In the genomic region with DNA sequence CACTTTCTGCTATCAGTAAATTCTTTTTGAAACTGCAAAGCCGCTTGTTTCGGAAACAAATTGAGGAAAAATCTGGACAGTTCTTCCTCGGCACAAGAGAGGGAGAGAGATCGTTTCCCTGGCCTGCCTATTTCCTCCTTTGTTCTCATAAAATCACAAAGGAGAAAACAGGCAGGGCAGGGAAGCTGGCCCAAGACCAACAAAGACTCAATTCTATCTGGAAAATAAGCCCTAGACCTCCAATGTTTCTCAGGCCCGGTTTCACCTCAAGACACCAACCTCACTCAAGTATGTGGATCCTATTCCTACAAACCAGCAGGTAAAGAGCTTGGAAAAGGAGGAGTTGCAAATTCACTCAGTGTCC, we compare ENCODE assay signal across 8 cellular contexts. TPM values are rescaled to one million over a fixed set of nuclear protein-coding genes. Genes with fewer than 3 reads are reported as not detected.
DNase-seq lines count a peak whose midpoint lies in the region; ATAC-seq, FAIRE-seq and TF ChIP-seq lines count a peak whose summit lies in the region.

No MANE protein-coding gene starts in this region.

- no peak for ATAC-seq in A549

- H3K4me3 ChIP-seq in A549: no peak overlapping the region
- no peak overlapping the region for H3K4me3 ChIP-seq in fibroblast of pulmonary artery (replicated peaks; ENCODE audit: low read depth, low read length)
- no peak overlapping the region for H3K4me3 ChIP-seq in parathyroid adenoma (ENCODE audit: low read depth, low read length)

- no peaks in the 10 kb centered on the region for H3K27me3 ChIP-seq in parathyroid adenoma (ENCODE audit: control insufficient read depth, insufficient read depth, low read length)

- H3K4me2 ChIP-seq in A549 (peak overlapping the region; percentile 23; the same call in 1 of the 3 replicates), parathyroid adenoma (ENCODE audit: low read length) (no peak overlapping the region)

- no peak for TF ChIP-seq CTCF in A549 (IDR thresholded peaks at IDR 0.05)
- TF ChIP-seq CTCF in fibroblast of pulmonary artery (IDR thresholded peaks at IDR 0.05; ENCODE audit: low read length, missing control alignments): no peak
- no peak for TF ChIP-seq CTCF in parathyroid adenoma (IDR thresholded peaks at IDR 0.05)

- H3K4me1 ChIP-seq in A549: peaks cover 40% of the 10 kb centered on the region; the same call in 2 of the 3 replicates
- peaks cover 6% of the 10 kb centered on the region for H3K4me1 ChIP-seq in parathyroid adenoma

- CTCF ChIA-PET in A549 (lab: Yijun Ruan, JAX): interaction anchor here (0.6 kb wide), 1 partner anchor 1207 kb away, joined by 3 read pairs; no protein-coding TSS in a partner anchor

- H3K79me2 ChIP-seq in parathyroid adenoma: peaks cover 17% of the 10 kb centered on the region

- TF ChIP-seq EP300 in A549 (IDR thresholded peaks at IDR 0.05): no peak

- no peak overlapping the region for H2AFZ ChIP-seq in parathyroid adenoma

- H3K9ac ChIP-seq in parathyroid adenoma: no peak overlapping the region

- DNase-seq in A549 (ENCODE audit: low read depth in 1 of 2, low spot score in 1 of 2) (no peak), NCI-H69 (lab: John Stamatoyannopoulos, UW) (peak; percentile 36), fibroblast of pulmonary artery (ENCODE audit: low read depth) (peak; percentile 38), activated gamma-delta T cell (lab: John Stamatoyannopoulos, UW) (no peak), T-helper 1 cell (no peak), islet precursor cell (no peak)
- DNase-seq in activated CD4-positive, CD25-positive, alpha-beta regulatory T cell treated with anti-CD3 and anti-CD28 coated beads, Interleukin-2, amount 50 U/mL, for 72 hours: no peak

- H3K27ac ChIP-seq in A549: peak overlapping the region in 1 of 2 experiments; percentile 6; a peak in 1 of 6 replicates
- peak overlapping the region; percentile 8 for H3K27ac ChIP-seq in parathyroid adenoma

- FAIRE-seq in A549 (lab: Jason Lieb, UNC): no peak

- WGBS in A549 (ENCODE audit: missing lambda C conversion rate): 75% methylated on average over 5 of the region's 5 CpGs

- no peak for TF ChIP-seq RAD21 in A549 (conservative IDR thresholded peaks at IDR 0.05 in 1 of 2, IDR thresholded peaks at IDR 0.05 in 1 of 2)

- TF ChIP-seq POLR2A in A549 (IDR thresholded peaks at IDR 0.05; ENCODE audit: low read length): no peak

- no peaks in the 10 kb centered on the region for H3K36me3 ChIP-seq in parathyroid adenoma (ENCODE audit: control insufficient read depth, insufficient read depth, low read length)

- H3K9me3 ChIP-seq in A549: no peaks in the 10 kb centered on the region
- no peaks in the 10 kb centered on the region for H3K9me3 ChIP-seq in parathyroid adenoma (ENCODE audit: control insufficient read depth, low read length)

- POLR2A ChIA-PET in A549 (lab: Yijun Ruan, JAX): no interaction called here

TF ChIP-seq in A549, 52 proteins besides CTCF, POLR2A, EP300 and RAD21:
- no peak for TF ChIP-seq TFCP2L1 (CRISPR knock-in tag; IDR thresholded peaks at IDR 0.05)
- TF ChIP-seq, protein P1, sequence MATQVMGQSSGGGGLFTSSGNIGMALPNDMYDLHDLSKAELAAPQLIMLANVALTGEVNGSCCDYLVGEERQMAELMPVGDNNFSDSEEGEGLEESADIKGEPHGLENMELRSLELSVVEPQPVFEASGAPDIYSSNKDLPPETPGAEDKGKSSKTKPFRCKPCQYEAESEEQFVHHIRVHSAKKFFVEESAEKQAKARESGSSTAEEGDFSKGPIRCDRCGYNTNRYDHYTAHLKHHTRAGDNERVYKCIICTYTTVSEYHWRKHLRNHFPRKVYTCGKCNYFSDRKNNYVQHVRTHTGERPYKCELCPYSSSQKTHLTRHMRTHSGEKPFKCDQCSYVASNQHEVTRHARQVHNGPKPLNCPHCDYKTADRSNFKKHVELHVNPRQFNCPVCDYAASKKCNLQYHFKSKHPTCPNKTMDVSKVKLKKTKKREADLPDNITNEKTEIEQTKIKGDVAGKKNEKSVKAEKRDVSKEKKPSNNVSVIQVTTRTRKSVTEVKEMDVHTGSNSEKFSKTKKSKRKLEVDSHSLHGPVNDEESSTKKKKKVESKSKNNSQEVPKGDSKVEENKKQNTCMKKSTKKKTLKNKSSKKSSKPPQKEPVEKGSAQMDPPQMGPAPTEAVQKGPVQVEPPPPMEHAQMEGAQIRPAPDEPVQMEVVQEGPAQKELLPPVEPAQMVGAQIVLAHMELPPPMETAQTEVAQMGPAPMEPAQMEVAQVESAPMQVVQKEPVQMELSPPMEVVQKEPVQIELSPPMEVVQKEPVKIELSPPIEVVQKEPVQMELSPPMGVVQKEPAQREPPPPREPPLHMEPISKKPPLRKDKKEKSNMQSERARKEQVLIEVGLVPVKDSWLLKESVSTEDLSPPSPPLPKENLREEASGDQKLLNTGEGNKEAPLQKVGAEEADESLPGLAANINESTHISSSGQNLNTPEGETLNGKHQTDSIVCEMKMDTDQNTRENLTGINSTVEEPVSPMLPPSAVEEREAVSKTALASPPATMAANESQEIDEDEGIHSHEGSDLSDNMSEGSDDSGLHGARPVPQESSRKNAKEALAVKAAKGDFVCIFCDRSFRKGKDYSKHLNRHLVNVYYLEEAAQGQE (IDR thresholded peaks at IDR 0.05): no peak
- TF ChIP-seq, protein P2, sequence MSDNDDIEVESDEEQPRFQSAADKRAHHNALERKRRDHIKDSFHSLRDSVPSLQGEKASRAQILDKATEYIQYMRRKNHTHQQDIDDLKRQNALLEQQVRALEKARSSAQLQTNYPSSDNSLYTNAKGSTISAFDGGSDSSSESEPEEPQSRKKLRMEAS (IDR thresholded peaks at IDR 0.05): no peak
TF ChIP-seq in A549: peak in this region for 0.

RNA-seq across cellular contexts. Expression of a gene that starts 19.5 kb away (rescaled TPM):
- polyA plus RNA-seq in A549 (2011; rRNA removed) (46.3 and 51.2 TPM in 2 replicates), A549 (2017; fragmentation: RNase III; extraction: RNeasy Plus Mini Kit Qiagen cat#74134 plus additional on column Dnase treatment) (14.1 to 15.6 TPM (median 14.1 TPM) in 3 replicates)
- 6.1 and 8.0 TPM in 2 replicates for polyA plus RNA-seq in A549 (2012; cell fraction: cytosol; rRNA removed)
- 6.9 and 10.5 TPM in 2 replicates for polyA plus RNA-seq in A549 (2012; cell fraction: nucleus; rRNA removed)
- polyA minus RNA-seq in A549 (2011; rRNA and poly(A)+ RNA removed): 82.8 and 93.1 TPM in 2 replicates

Comparison
In these comparisons a context has a peak if more than half of its experiments do, and no peak if none do; other contexts are left out.
1. DNase-seq: peak in NCI-H69 (single experiment) and fibroblast of pulmonary artery (single experiment); none in A549 (0 of 2), activated gamma-delta T cell (single experiment), T-helper 1 cell (0 of 5), activated CD4-positive, CD25-positive, alpha-beta regulatory T cell treated with anti-CD3 and anti-CD28 coated beads, Interleukin-2, amount 50 U/mL, for 72 hours (single experiment) and islet precursor cell (single experiment).